8 cellular contexts compared by ENCODE assay signal in genomic region chr6:7146079-7146828, GRCh38. TPM values are rescaled to one million over a fixed set of nuclear protein-coding genes. Genes with fewer than 3 reads are reported as not detected.
A peak's percentile ranks its signal among the peaks of the same experiment; 100 is the strongest.
DNase-seq lines count a peak whose midpoint lies in the region; ATAC-seq, FAIRE-seq and TF ChIP-seq lines count a peak whose summit lies in the region.

No MANE protein-coding gene starts in this region.

- peak overlapping the region; percentile 78 for H3K23ac ChIP-seq in IMR-90 (ENCODE audit: low read depth, low read length)

- in situ Hi-C loops in IMR-90 (cut with MboI; ENCODE audit: low sequenced_read_pairs) = no loop called here

- H3K9me3 ChIP-seq in BLaER1 treated with 17β-estradiol and CSF1 and Interleukin-3, amounts not matched to agents 10 nM and 100 nM (replicated peaks in 1 of 11) = no peaks in the 10 kb centered on the region
- H3K9me3 ChIP-seq in IMR-90 (ENCODE audit: control insufficient read depth, insufficient read depth, low read length) (no peaks in the 10 kb centered on the region), pancreas (no peaks in the 10 kb centered on the region)

- peaks cover 25 to 68% of the 10 kb centered on the region in 2 experiments; a peak in 3 of 4 replicates for H3K79me1 ChIP-seq in IMR-90 (ENCODE audit: low read depth in 1 of 2, low read length in 2 of 2)

- no CpG with 5 or more reads among the region's 13 CpGs for whole genome bisulfite sequencing in IMR-90 (ENCODE audit: extremely low coverage in 2 of 2, insufficient read length in 1 of 2), 2 experiments
- WGBS in pancreas, 2 donors = 9% methylated on average over 13 of the region's 13 CpGs

- peak overlapping the region; percentile 98 for H3K18ac ChIP-seq in IMR-90 (ENCODE audit: low read depth, low read length)

- H3K56ac ChIP-seq in IMR-90 (ENCODE audit: extremely low read depth, insufficient read depth, low read length) = peak overlapping the region; percentile 78

- CTCF ChIA-PET in IMR-90 (lab: Yijun Ruan, JAX) = no interaction called here
- CTCF ChIA-PET in activated B cell treated with CpG ODN at 0.5 μM for 24 hours (lab: Charles Lee) = interaction anchor here (0.8 to 1.8 kb wide), 2 partner anchors 10 to 97 kb away, joined by 3 to 6 read pairs; no protein-coding TSS in a partner anchor

- DNase-seq in IMR-90 (peak; percentile 80), activated B cell treated with CpG ODN at 0.5 μM for 24 hours (no peak), foreskin melanocyte (peak; percentile 80), pancreas (peak in 5 of 6 donors; percentile 41 to 74 (median 59)), NCI-H1436 treated with DMSO at 0.1 percent for 48 hours (lab: John Stamatoyannopoulos, UW) (no peak), NCI-H2107 treated with DMSO at 0.1 percent for 48 hours (lab: John Stamatoyannopoulos, UW; ENCODE audit: unreplicated experiment) (no peak)

- peak overlapping the region; percentile 83 for H4K91ac ChIP-seq in IMR-90 (ENCODE audit: insufficient read depth, low read depth, low read length)

- peak overlapping the region; percentile 96 for H4K5ac ChIP-seq in IMR-90 (ENCODE audit: low read depth, low read length)

- H2AK9ac ChIP-seq in IMR-90 (replicated peaks; ENCODE audit: low read depth, low read length, poor library complexity) = peak overlapping the region; percentile 80

- peak overlapping the region; percentile 92 for H2BK15ac ChIP-seq in IMR-90 (ENCODE audit: low read depth, low read length)

- peaks cover 0 to 25% (median 0%) of the 10 kb centered on the region in 11 experiments; a peak in 9 of 22 replicates for H3K36me3 ChIP-seq in BLaER1 treated with 17β-estradiol and CSF1 and Interleukin-3, amounts not matched to agents 10 nM and 100 nM
- no peaks in the 10 kb centered on the region for H3K36me3 ChIP-seq in IMR-90 (ENCODE audit: control insufficient read depth, insufficient read depth, low read length)
- H3K36me3 ChIP-seq in pancreas = no peaks in the 10 kb centered on the region

- H3K27ac Mint-ChIP-seq in activated B cell treated with CpG ODN at 0.5 μM for 24 hours = peak overlapping the region; percentile 73

- TF ChIP-seq RAD21 in IMR-90 (IDR thresholded peaks at IDR 0.05; ENCODE audit: low read length) = no peak

- TF ChIP-seq POLR2A in IMR-90 (IDR thresholded peaks at IDR 0.05; ENCODE audit: low read depth, low read length) = peak; percentile 53; the same call in 1 of the 2 replicates

- peak overlapping the region; percentile 10 to 59 (median 29); a peak in 15 of 20 replicates for H3K4me3 ChIP-seq in BLaER1 treated with 17β-estradiol and CSF1 and Interleukin-3, amounts not matched to agents 10 nM and 100 nM
- H3K4me3 ChIP-seq in IMR-90 (ENCODE audit: insufficient read depth, low read depth, low read length) (peak overlapping the region; percentile 9; the same call in 1 of the 2 replicates), pancreas (peak overlapping the region in 1 of 4 donors; percentile 11)

- H3K9ac ChIP-seq in BLaER1 treated with 17β-estradiol and CSF1 and Interleukin-3, amounts not matched to agents 10 nM and 100 nM = peak overlapping the region; percentile 40 to 72 (median 67); a peak in 21 of 22 replicates
- H3K9ac ChIP-seq in IMR-90 (ENCODE audit: low read depth, low read length) = peak overlapping the region; percentile 68

- H2BK5ac ChIP-seq in IMR-90 (ENCODE audit: low read depth, low read length, poor library complexity, severe bottlenecking) = peak overlapping the region; percentile 92

- peak overlapping the region; percentile 2 to 78 (median 69); a peak in 21 of 22 replicates for H3K27ac ChIP-seq in BLaER1 treated with 17β-estradiol and CSF1 and Interleukin-3, amounts not matched to agents 10 nM and 100 nM
- H3K27ac ChIP-seq in IMR-90 (ENCODE audit: insufficient read depth, low read length) (peak overlapping the region; percentile 92), pancreas (peak overlapping the region; percentile 63 to 92 (median 76))

- H4K8ac ChIP-seq in IMR-90 (ENCODE audit: low read depth in 2 of 2, low read length in 2 of 2) = peak overlapping the region; percentile 85 to 92

- POLR2A ChIA-PET in IMR-90 (lab: Charles Lee; ENCODE audit: unreplicated experiment) (interaction anchor here (0.5 to 1.2 kb wide), 5 partner anchors 8 to 416 kb away, joined by 3 to 7 read pairs (median 5); no protein-coding TSS in a partner anchor), activated B cell treated with CpG ODN at 0.5 μM for 24 hours (lab: Charles Lee) (interaction anchor here (0.8 to 1.6 kb wide), 3 partner anchors 9 to 10 kb away, joined by 3 to 21 read pairs (median 5); no protein-coding TSS in a partner anchor)

- H2AK5ac ChIP-seq in IMR-90 (ENCODE audit: low read depth, low read length) = peak overlapping the region; percentile 90

- H3K4me1 ChIP-seq in BLaER1 treated with 17β-estradiol and CSF1 and Interleukin-3, amounts not matched to agents 10 nM and 100 nM = peaks cover 77 to 100% (median 88%) of the 10 kb centered on the region in 10 experiments
- peaks cover 36% of the 10 kb centered on the region for H3K4me1 ChIP-seq in IMR-90 (ENCODE audit: control insufficient read depth, insufficient read depth, low read length)
- H3K4me1 ChIP-seq in pancreas = peaks cover 49 to 62% (median 60%) of the 10 kb centered on the region in 3 donors

- peak overlapping the region; percentile 88 for H2BK20ac ChIP-seq in IMR-90 (ENCODE audit: low read depth, low read length)

- BruUV-seq in IMR-90 (replicated peaks; lab: Mats Ljungman, UMichigan) = no TSS peak

- peaks cover 2% of the 10 kb centered on the region for H3K36me3 Mint-ChIP-seq in activated B cell treated with CpG ODN at 0.5 μM for 24 hours (ENCODE audit: low read depth)

- H3K4me3 Mint-ChIP-seq in activated B cell treated with CpG ODN at 0.5 μM for 24 hours = peak overlapping the region; percentile 69

- no peaks in the 10 kb centered on the region for H3K9me3 Mint-ChIP-seq in activated B cell treated with CpG ODN at 0.5 μM for 24 hours

- peak overlapping the region; percentile 66 for H2BK120ac ChIP-seq in IMR-90 (ENCODE audit: low read depth, low read length)

- intact Hi-C loops in IMR-90 (cut with micrococcal nuclease) = loop anchor here (2.0 to 10.0 kb wide), 2 partner anchors 37 to 421 kb away; no protein-coding TSS in a partner anchor
- intact Hi-C loops in activated B cell treated with CpG ODN at 0.5 μM for 24 hours (cut with micrococcal nuclease) = loop anchor here (1.0 kb wide), 1 partner anchor 8 kb away; no protein-coding TSS in a partner anchor
- intact Hi-C loops in pancreas (cut with DNase I) = no loop called here

- H3K4ac ChIP-seq in IMR-90 (ENCODE audit: low read depth, low read length) = peak overlapping the region; percentile 96

- H3K14ac ChIP-seq in IMR-90 (replicated peaks; ENCODE audit: low read depth, low read length) = peak overlapping the region; percentile 96

- H3K9me1 ChIP-seq in IMR-90 (ENCODE audit: insufficient read depth, low read length) = peaks cover 18% of the 10 kb centered on the region

- FAIRE-seq in pancreas (lab: Jason Lieb, UNC) = no peak

- TF ChIP-seq CTCF in IMR-90 (conservative IDR thresholded peaks at IDR 0.05; ENCODE audit: low read depth, low read length) = no peak
- no peak for TF ChIP-seq CTCF in activated B cell treated with CpG ODN at 0.5 μM for 24 hours (IDR thresholded peaks at IDR 0.05)
- no peak for TF ChIP-seq CTCF in pancreas (IDR thresholded peaks at IDR 0.05)

- peak; percentile 50 for ATAC-seq in GM19452 (IDR thresholded peaks at IDR 0.05; ENCODE audit: unreplicated experiment)
- peak; percentile 72 for ATAC-seq in IMR-90 (ENCODE audit: low read depth)
- ATAC-seq in activated B cell treated with CpG ODN at 0.5 μM for 24 hours (ENCODE audit: low read depth) = peak; percentile 55
- peak; percentile 62 to 83 (median 74) for ATAC-seq in pancreas

- H3K4me2 ChIP-seq in BLaER1 treated with 17β-estradiol and CSF1 and Interleukin-3, amounts not matched to agents 10 nM and 100 nM = peak overlapping the region; percentile 79 to 93 (median 90)
- H3K4me2 ChIP-seq in IMR-90 (ENCODE audit: low read depth, low read length) = peak overlapping the region; percentile 84

- H2AFZ ChIP-seq in IMR-90 (replicated peaks; ENCODE audit: low read length, poor library complexity) = peak overlapping the region; percentile 74

- dilution Hi-C loops in IMR-90 (cut with HindIII; ENCODE audit: low sequenced_read_pairs, unreplicated experiment) = no loop called here

- H3K4me1 Mint-ChIP-seq in activated B cell treated with CpG ODN at 0.5 μM for 24 hours = peaks cover 75% of the 10 kb centered on the region

- peaks cover 65 to 100% (median 97%) of the 10 kb centered on the region in 11 experiments; a peak in 21 of 22 replicates for H4K20me1 ChIP-seq in BLaER1 treated with 17β-estradiol and CSF1 and Interleukin-3, amounts not matched to agents 10 nM and 100 nM
- peaks cover 13% of the 10 kb centered on the region for H4K20me1 ChIP-seq in IMR-90 (ENCODE audit: insufficient read depth, low read length)

- no peaks in the 10 kb centered on the region for H3K27me3 Mint-ChIP-seq in activated B cell treated with CpG ODN at 0.5 μM for 24 hours

- no peaks in the 10 kb centered on the region for H3K27me3 ChIP-seq in BLaER1 treated with 17β-estradiol and CSF1 and Interleukin-3, amounts not matched to agents 10 nM and 100 nM
- H3K27me3 ChIP-seq in IMR-90 (ENCODE audit: control insufficient read depth, insufficient read depth, low read length) (no peaks in the 10 kb centered on the region), pancreas (no peaks in the 10 kb centered on the region)

TF ChIP-seq in IMR-90, 13 proteins besides CTCF, POLR2A, EP300 and RAD21:
- TF ChIP-seq BHLHE40 (IDR thresholded peaks at IDR 0.05; ENCODE audit: low read depth, low read length) = peak; percentile 33; the same call in 1 of the 2 replicates
- no peak for TF ChIP-seq USF2 (IDR thresholded peaks at IDR 0.05; ENCODE audit: low read depth, low read length)
TF ChIP-seq in IMR-90: peak in this region for 1.

RNA-seq across cellular contexts. Expression of gene RREB1, which starts 38.5 kb away (rescaled TPM):
- total RNA-seq in IMR-90 (2012; rRNA removed) = 8.4 and 8.6 TPM in 2 replicates
- 4.7 and 14.5 TPM in 2 replicates for polyA plus RNA-seq in IMR-90 (2012; rRNA removed)
- 2.1 and 2.4 TPM in 2 replicates for polyA plus RNA-seq in IMR-90 (2012; cell fraction: cytosol; rRNA removed)
- polyA plus RNA-seq in IMR-90 (2012; cell fraction: nucleus; rRNA removed; ENCODE audit: low replicate concordance) = 13.2 and 13.5 TPM in 2 replicates
- total RNA-seq in activated B cell treated with CpG ODN at 0.5 μM for 24 hours = 62.2 and 67.7 TPM in 2 replicates
- 10 to 100 TPM; 22.7 to 45.3 (median 30.5) TPM for total RNA-seq in pancreas
- polyA plus RNA-seq in pancreas = 10 to 100 TPM in 1 of 2 donors, 1 to 10 TPM in 1; 8.9 to 12.4 TPM

Comparison
In these comparisons a context has a peak if more than half of its experiments do, and no peak if none do; other contexts are left out.
1. DNase-seq: peak in IMR-90 (single experiment), foreskin melanocyte (single experiment) and pancreas (5 of 6); none in activated B cell treated with CpG ODN at 0.5 μM for 24 hours (single experiment), NCI-H1436 treated with DMSO at 0.1 percent for 48 hours (single experiment) and NCI-H2107 treated with DMSO at 0.1 percent for 48 hours (single experiment).
2. intact Hi-C loops: an anchor here in IMR-90 (2.0 to 10.0 kb wide) and activated B cell treated with CpG ODN at 0.5 μM for 24 hours (1.0 kb wide); none called in pancreas.
3. Peak in every context shown above with its lines, with median percentiles within 50 percentile points of each other: H3K27ac ChIP-seq and ATAC-seq.